In genomic region chr4:56424697-56425514, GRCh38 we compare ENCODE assay signal across 10 cellular contexts. TPM values are rescaled to one million over a fixed set of nuclear protein-coding genes. Genes with fewer than 3 reads are reported as not detected.
DNase-seq lines count a peak whose midpoint lies in the region; ATAC-seq and TF ChIP-seq lines count a peak whose summit lies in the region.
"Had no signal": no experiment of that assay in that cellular context is flagged by ENCODE, and none has a peak within 500 bp of the region (broad histone marks: within the 10 kb centered on the region; RNA-seq: fewer than 3 reads in every experiment).

No MANE protein-coding gene starts in this region.

- no peak overlapping the region for H2AFZ ChIP-seq in neuronal stem cell (ENCODE audit: low read length)

- H3K4me3 ChIP-seq in mucosa of descending colon (no peak overlapping the region), neuronal stem cell (ENCODE audit: low read length in 2 of 2) (no peak overlapping the region)
- H3K4me3 ChIP-seq: HAP-1 had no signal

- H2BK12ac ChIP-seq in neuronal stem cell (ENCODE audit: low read length), result no peak overlapping the region

- CTCF ChIA-PET in GM10248 (lab: Yijun Ruan, JAX), result interaction anchor here (0.7 to 5.3 kb wide), 29 partner anchors 7 to 477 kb away, joined by 3 to 64 read pairs (median 3); partner anchors contain the start of genes AASDH, CEP135, PAICS and PPAT
- CTCF ChIA-PET in RWPE1 (lab: Yijun Ruan, JAX), result interaction anchor here (0.6 to 0.8 kb wide), 4 partner anchors 10 to 380 kb away, joined by 3 read pairs; no protein-coding TSS in a partner anchor

- H2BK15ac ChIP-seq in neuronal stem cell (ENCODE audit: low read length), result no peak overlapping the region

- no peak overlapping the region for H3K9ac ChIP-seq in neuronal stem cell (ENCODE audit: low read depth, low read length, poor library complexity)

- H3K36me3 ChIP-seq in mucosa of descending colon (ENCODE audit: low read depth) (no peaks in the 10 kb centered on the region), neuronal stem cell (replicated peaks in 1 of 2; ENCODE audit: control insufficient read depth in 2 of 2, insufficient read depth in 2 of 2, low read length in 2 of 2) (peaks cover 0 to 43% of the 10 kb centered on the region in 2 donors)

- peak; percentile 52 for TF ChIP-seq CTCF in GM10248 (IDR thresholded peaks at IDR 0.05; ENCODE audit: control extremely low read depth, extremely low read depth, low read depth, missing control alignments)
- TF ChIP-seq CTCF in RWPE1 (conservative IDR thresholded peaks at IDR 0.05; ENCODE audit: low read depth), result peak; percentile 62
- TF ChIP-seq CTCF in mucosa of descending colon (IDR thresholded peaks at IDR 0.05), result peak; percentile 21

- POLR2A ChIA-PET in GM10248 (lab: Yijun Ruan, JAX), result interaction anchor here (1.2 kb wide), 1 partner anchor 11 kb away, joined by 4 read pairs; the partner anchor contains the start of genes PAICS and PPAT
- POLR2A ChIA-PET in RWPE1 (lab: Yijun Ruan, JAX; ENCODE audit: low non-redundant PET), result no interaction called here

- peaks cover 2% of the 10 kb centered on the region for H3K79me1 ChIP-seq in neuronal stem cell (ENCODE audit: low read depth, low read length)

- no peak overlapping the region for H2BK120ac ChIP-seq in neuronal stem cell (ENCODE audit: low read depth, low read length)

- no CpG with 5 or more reads among the region's 5 CpGs for WGBS in neuronal stem cell (ENCODE audit: extremely low coverage in 2 of 2, insufficient read length in 2 of 2, insufficient replicate concordance in 1 of 2), 2 donors

- no peak overlapping the region for H2BK5ac ChIP-seq in neuronal stem cell (ENCODE audit: low read length)

- no peak overlapping the region for H3K14ac ChIP-seq in neuronal stem cell (ENCODE audit: low read length)

- H4K91ac ChIP-seq in neuronal stem cell (ENCODE audit: low read depth, low read length, poor library complexity), result no peak overlapping the region

- H3K4me2 ChIP-seq in neuronal stem cell (ENCODE audit: insufficient read depth, low read length, poor library complexity, severe bottlenecking), result no peak overlapping the region

- H3K4me1 ChIP-seq in mucosa of descending colon (ENCODE audit: low read depth) (no peaks in the 10 kb centered on the region), neuronal stem cell (ENCODE audit: control insufficient read depth in 2 of 2, insufficient read depth in 1 of 2, low read depth in 1 of 2, low read length in 2 of 2) (no peaks in the 10 kb centered on the region)

- H3K9me3 ChIP-seq in mucosa of descending colon (no peaks in the 10 kb centered on the region), neuronal stem cell (replicated peaks in 1 of 2; ENCODE audit: control insufficient read depth in 2 of 2, insufficient read depth in 1 of 2, low read depth in 1 of 2, low read length in 2 of 2) (peaks cover 0 to 23% of the 10 kb centered on the region in 2 donors)
- H3K9me3 ChIP-seq: HAP-1 had no signal

- no peak overlapping the region for H3K27ac ChIP-seq in RWPE1
- no peak overlapping the region for H3K27ac ChIP-seq in neuronal stem cell (replicated peaks; ENCODE audit: low read length)

- H2AK5ac ChIP-seq in neuronal stem cell (ENCODE audit: low read depth, low read length), result no peak overlapping the region

- DNase-seq in A172 (ENCODE audit: low spot score) (peak; percentile 18), GM10248 (ENCODE audit: extremely low spot score) (peak; percentile 30), RWPE1 (ENCODE audit: low spot score) (peak; percentile 18), mucosa of descending colon (peak in 1 of 3 donors; percentile 79), kidney tubule cell (ENCODE audit: low spot score) (no peak), neuronal stem cell (ENCODE audit: low spot score) (no peak), HuH-7.5 (ENCODE audit: low spot score) (no peak)
- DNase-seq in effector CD8-positive, alpha-beta T cell (lab: John Stamatoyannopoulos, UW), result peak; percentile 6

- no peaks in the 10 kb centered on the region for H3K27me3 ChIP-seq in neuronal stem cell (ENCODE audit: control insufficient read depth in 3 of 3, insufficient read depth in 3 of 3, low read depth in 1 of 3, low read length in 3 of 3)

- H4K8ac ChIP-seq in neuronal stem cell (ENCODE audit: low read depth, low read length), result no peak overlapping the region

- ATAC-seq in mucosa of descending colon, result no peak
- ATAC-seq: stimulated activated naive CD8-positive, alpha-beta T cell treated with anti-CD3 and anti-CD28 coated beads, Interleukin-15, amount 100 ng/mL, for 72 hours had no signal

- intact Hi-C loops in mucosa of descending colon (cut with DNase I, micrococcal nuclease), result no loop called here

- no peak overlapping the region for H3K18ac ChIP-seq in neuronal stem cell (ENCODE audit: low read length)

- H3K23ac ChIP-seq in neuronal stem cell (ENCODE audit: low read depth, low read length, poor library complexity), result no peak overlapping the region

- no peak overlapping the region for H3K4ac ChIP-seq in neuronal stem cell (ENCODE audit: low read length)

RNA-seq across cellular contexts. Expression of gene PPAT, which starts 10.5 kb away (rescaled TPM):
- 34.5 and 35.0 TPM in 2 replicates for total RNA-seq in A172 (2014; rRNA removed; shearing (Covaris generic))
- 1 to 10 TPM; 4.7 to 7.9 (median 7.5) TPM for total RNA-seq in mucosa of descending colon
- 39.0 TPM for polyA plus RNA-seq in neuronal stem cell (2013, experiment 1 of 2)
- 40.1 TPM for polyA plus RNA-seq in neuronal stem cell (2013, experiment 2 of 2)

RNA-seq across cellular contexts. Expression of gene PAICS, which starts 11.2 kb away (rescaled TPM):
- total RNA-seq in A172 (2014; rRNA removed; shearing (Covaris generic)), result 93.0 and 120 TPM in 2 replicates
- 10 to 100 TPM; 31.3 to 60.8 (median 41.4) TPM for total RNA-seq in mucosa of descending colon
- polyA plus RNA-seq in neuronal stem cell (2013, experiment 1 of 2), result 236 TPM
- 243 TPM for polyA plus RNA-seq in neuronal stem cell (2013, experiment 2 of 2)

RNA-seq across cellular contexts. Expression of gene AASDH, which starts 37.6 kb away (rescaled TPM):
- total RNA-seq in A172 (2014; rRNA removed; shearing (Covaris generic)), result 6.0 and 6.9 TPM in 2 replicates
- 1 to 10 TPM; 8.9 to 9.6 (median 9.2) TPM for total RNA-seq in mucosa of descending colon
- 12.8 TPM for polyA plus RNA-seq in neuronal stem cell (2013, experiment 1 of 2)
- polyA plus RNA-seq in neuronal stem cell (2013, experiment 2 of 2), result 13.2 TPM

RNA-seq across cellular contexts. Expression of gene SRP72, which starts 42.5 kb away (rescaled TPM):
- 79.8 and 95.5 TPM in 2 replicates for total RNA-seq in A172 (2014; rRNA removed; shearing (Covaris generic))
- 10 to 100 TPM; 54.8 to 68.8 (median 63.9) TPM for total RNA-seq in mucosa of descending colon
- 229 TPM for polyA plus RNA-seq in neuronal stem cell (2013, experiment 1 of 2)
- polyA plus RNA-seq in neuronal stem cell (2013, experiment 2 of 2), result 248 TPM

Comparison
In these comparisons a context has a peak if more than half of its experiments do, and no peak if none do; other contexts are left out.
1. DNase-seq: peak in A172 (single experiment), GM10248 (single experiment), RWPE1 (single experiment) and effector CD8-positive, alpha-beta T cell (single experiment); none in kidney tubule cell (single experiment), neuronal stem cell (single experiment) and HuH-7.5 (single experiment).
2. Peak in every context shown above with its lines, with median percentiles within 50 percentile points of each other: CTCF ChIP-seq.